ENCODE assay signal across 2 cellular contexts in the genomic region with DNA sequence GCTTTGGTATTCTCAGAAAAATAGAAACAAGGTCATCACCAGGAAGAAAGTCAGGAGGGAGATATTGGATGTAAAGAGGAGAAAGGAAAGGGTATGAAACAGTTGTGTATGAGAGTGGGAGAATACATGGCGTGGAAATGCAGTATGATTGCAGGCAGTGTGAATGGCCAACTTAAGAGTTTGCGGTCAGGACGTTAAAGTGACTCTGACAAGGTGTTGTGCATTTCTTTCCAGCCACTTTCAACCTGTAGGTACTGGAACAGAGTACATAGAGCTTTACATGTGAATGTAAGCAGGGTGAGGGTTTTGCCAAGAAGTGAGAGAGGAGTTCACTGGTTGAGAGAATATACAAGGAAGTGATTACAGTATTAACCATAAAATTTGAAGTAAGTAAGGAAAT.
TF ChIP-seq lines count a peak whose summit lies in the region.

No MANE protein-coding gene starts in this region.

TF ChIP-seq in IMR-90, 13 proteins besides CTCF, POLR2A, EP300 and RAD21:
- TF ChIP-seq, protein P1, sequence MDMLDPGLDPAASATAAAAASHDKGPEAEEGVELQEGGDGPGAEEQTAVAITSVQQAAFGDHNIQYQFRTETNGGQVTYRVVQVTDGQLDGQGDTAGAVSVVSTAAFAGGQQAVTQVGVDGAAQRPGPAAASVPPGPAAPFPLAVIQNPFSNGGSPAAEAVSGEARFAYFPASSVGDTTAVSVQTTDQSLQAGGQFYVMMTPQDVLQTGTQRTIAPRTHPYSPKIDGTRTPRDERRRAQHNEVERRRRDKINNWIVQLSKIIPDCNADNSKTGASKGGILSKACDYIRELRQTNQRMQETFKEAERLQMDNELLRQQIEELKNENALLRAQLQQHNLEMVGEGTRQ (IDR thresholded peaks at IDR 0.05; ENCODE audit: low read depth, low read length): no peak
- no peak for TF ChIP-seq MXI1 (IDR thresholded peaks at IDR 0.05; ENCODE audit: borderline replicate concordance, low read depth, low read length)
- no peak for TF ChIP-seq MAZ (IDR thresholded peaks at IDR 0.05; ENCODE audit: borderline replicate concordance, low read depth, low read length)
- TF ChIP-seq SMC3 (IDR thresholded peaks at IDR 0.05; ENCODE audit: low read depth, low read length): no peak
- TF ChIP-seq CEBPB (IDR thresholded peaks at IDR 0.05; ENCODE audit: low read depth, low read length): no peak
- no peak for TF ChIP-seq RFX5 (IDR thresholded peaks at IDR 0.05; ENCODE audit: low read depth, low read length)
- TF ChIP-seq, protein P2, sequence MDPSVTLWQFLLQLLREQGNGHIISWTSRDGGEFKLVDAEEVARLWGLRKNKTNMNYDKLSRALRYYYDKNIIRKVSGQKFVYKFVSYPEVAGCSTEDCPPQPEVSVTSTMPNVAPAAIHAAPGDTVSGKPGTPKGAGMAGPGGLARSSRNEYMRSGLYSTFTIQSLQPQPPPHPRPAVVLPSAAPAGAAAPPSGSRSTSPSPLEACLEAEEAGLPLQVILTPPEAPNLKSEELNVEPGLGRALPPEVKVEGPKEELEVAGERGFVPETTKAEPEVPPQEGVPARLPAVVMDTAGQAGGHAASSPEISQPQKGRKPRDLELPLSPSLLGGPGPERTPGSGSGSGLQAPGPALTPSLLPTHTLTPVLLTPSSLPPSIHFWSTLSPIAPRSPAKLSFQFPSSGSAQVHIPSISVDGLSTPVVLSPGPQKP (IDR thresholded peaks at IDR 0.05; ENCODE audit: borderline replicate concordance, low read depth, low read length): no peak
- no peak for TF ChIP-seq FOS (IDR thresholded peaks at IDR 0.05; ENCODE audit: low read depth, low read length)
- no peak for TF ChIP-seq RCOR1 (IDR thresholded peaks at IDR 0.05; ENCODE audit: insufficient replicate concordance, low read length)
- no peak for TF ChIP-seq BHLHE40 (IDR thresholded peaks at IDR 0.05; ENCODE audit: low read depth, low read length)

TF ChIP-seq in GM12878, 131 proteins besides CTCF, POLR2A, EP300 and RAD21:
- TF ChIP-seq CBFB (IDR thresholded peaks at IDR 0.05; ENCODE audit: low read depth) (no peak), ZNF622 (IDR thresholded peaks at IDR 0.05) (no peak), RUNX3 (IDR thresholded peaks at IDR 0.05; ENCODE audit: low read length) (no peak), JUND (IDR thresholded peaks at IDR 0.05; ENCODE audit: low read depth, low read length) (no peak), RFX5 (IDR thresholded peaks at IDR 0.05; ENCODE audit: low read depth, low read length) (no peak)
